22 cellular contexts compared by ENCODE assay signal in the genomic region with DNA sequence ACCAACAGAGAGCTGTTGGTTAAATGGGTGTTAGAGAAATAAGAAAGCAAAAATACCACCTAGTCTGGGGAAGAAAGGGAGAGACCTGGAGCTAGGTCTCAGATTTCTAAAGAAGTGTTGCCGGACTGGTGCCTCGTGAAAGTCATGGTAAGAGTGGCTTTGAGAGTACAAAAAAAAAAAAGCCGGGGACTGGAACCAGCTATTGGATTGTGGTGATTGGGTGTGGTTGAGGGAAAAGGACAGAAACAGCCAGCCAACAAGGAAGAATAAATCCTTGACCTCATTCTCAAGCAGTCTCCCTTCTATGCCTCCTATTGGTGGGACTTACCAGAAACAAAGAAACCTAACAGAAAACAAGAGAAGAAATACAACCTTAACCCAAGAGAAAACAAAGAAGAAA.
DNase-seq lines count a peak whose midpoint lies in the region; ATAC-seq and TF ChIP-seq lines count a peak whose summit lies in the region.
"Had no signal": no experiment of that assay in that cellular context is flagged by ENCODE, and none has a peak within 500 bp of the region (broad histone marks: within the 10 kb centered on the region; RNA-seq: fewer than 3 reads in every experiment).

No MANE protein-coding gene starts in this region.

- no peak overlapping the region for H3K4me3 Mint-ChIP-seq in H9
- no peak overlapping the region for H3K4me3 Mint-ChIP-seq in WTC11
- H3K4me3 Mint-ChIP-seq: CD4-positive, alpha-beta memory T cell; IgD-negative memory B cell had no signal

- no peak overlapping the region for H4K8ac ChIP-seq in H9 (replicated peaks; ENCODE audit: insufficient read length, low read depth, low read length)

- H3K27me3 Mint-ChIP-seq in H9 (ENCODE audit: low read depth) (no peaks in the 10 kb centered on the region), WTC11 (ENCODE audit: low read depth) (no peaks in the 10 kb centered on the region)
- H3K27me3 Mint-ChIP-seq: IgD-negative memory B cell had no signal

- no peak overlapping the region for H3K14ac ChIP-seq in H9 (ENCODE audit: insufficient read depth, low read length)

- H3K79me1 ChIP-seq in H9 (ENCODE audit: insufficient read depth, low read depth, low read length, poor library complexity, severe bottlenecking) = no peaks in the 10 kb centered on the region

- H2BK5ac ChIP-seq in H9 (ENCODE audit: insufficient read length, low read length) = no peak overlapping the region

- no peak overlapping the region for H3K27ac ChIP-seq in H9 (ENCODE audit: insufficient read length, low read depth, low read length)
- H3K27ac ChIP-seq in parathyroid adenoma = no peak overlapping the region
- H3K27ac ChIP-seq: BLaER1, RWPE1 had no signal

- H3K4me3 ChIP-seq in parathyroid adenoma (ENCODE audit: low read depth, low read length) = no peak overlapping the region
- H3K4me3 ChIP-seq: BLaER1, GM12878, HAP-1 had no signal

- H3K4me2 ChIP-seq in H9 (ENCODE audit: insufficient read depth, insufficient read length, low read length) = no peak overlapping the region
- H3K4me2 ChIP-seq in parathyroid adenoma (ENCODE audit: low read length) = no peak overlapping the region
- H3K4me2 ChIP-seq: BLaER1 had no signal

- H4K20me1 ChIP-seq in H9 (ENCODE audit: control insufficient read depth, insufficient read depth, insufficient read length) = no peaks in the 10 kb centered on the region
- H4K20me1 ChIP-seq: BLaER1 had no signal

- WGBS in H9 (ENCODE audit: extremely low coverage, insufficient read length, low lambda C conversion rate) = no CpG with 5 or more reads among the region's 3 CpGs

- no peak; the same call in 2 of the 3 replicates for TF ChIP-seq CTCF in H9 (conservative IDR thresholded peaks at IDR 0.05)
- TF ChIP-seq CTCF in WTC11 (IDR thresholded peaks at IDR 0.05) = no peak
- no peak for TF ChIP-seq CTCF in parathyroid adenoma (IDR thresholded peaks at IDR 0.05)

- H3K9ac ChIP-seq in H9 (ENCODE audit: extremely low read depth, insufficient read length, low read length) (no peak overlapping the region), parathyroid adenoma (no peak overlapping the region)
- H3K9ac ChIP-seq: BLaER1 had no signal

- CTCF ChIA-PET in WTC11 (lab: Charles Lee) = no interaction called here

- H3K23ac ChIP-seq in H9 (ENCODE audit: insufficient read length, low read depth, low read length) = no peak overlapping the region

- no peaks in the 10 kb centered on the region for H3K4me1 ChIP-seq in H9 (ENCODE audit: insufficient read depth, low read length)
- H3K4me1 ChIP-seq in parathyroid adenoma = peaks cover under 1% of the 10 kb centered on the region
- H3K4me1 ChIP-seq: BLaER1, HAP-1 had no signal

- H4K5ac ChIP-seq in H9 (ENCODE audit: insufficient read length, low read depth, low read length) = no peak overlapping the region

- H3K4me1 Mint-ChIP-seq in H9 = peaks cover 14 to 19% of the 10 kb centered on the region in 2 experiments
- peaks cover 25% of the 10 kb centered on the region for H3K4me1 Mint-ChIP-seq in WTC11
- H3K4me1 Mint-ChIP-seq: IgD-negative memory B cell had no signal

- H2BK12ac ChIP-seq in H9 (ENCODE audit: insufficient read length, low read depth, low read length) = no peak overlapping the region

- no peak overlapping the region for H2AK5ac ChIP-seq in H9 (ENCODE audit: insufficient read length, low read length)

- no peak overlapping the region for H3K4ac ChIP-seq in H9 (ENCODE audit: low read depth, low read length)

- no peak overlapping the region for H3K18ac ChIP-seq in H9 (ENCODE audit: insufficient read length, low read depth, low read length)

- DNase-seq in H9 (no peak), WTC11 (ENCODE audit: low spot score) (no peak), iPS-NIHi7 (ENCODE audit: extremely low spot score) (peak; percentile 14), NCI-H446 treated with DMSO at 0.1 percent for 48 hours (lab: John Stamatoyannopoulos, UW) (no peak), NOMO-1 (lab: John Stamatoyannopoulos, UW; ENCODE audit: unreplicated experiment in 2 of 2) (no peak)
- DNase-seq: CD4-positive, alpha-beta memory T cell; DMS153; Kasumi-1; MM.1S; NCI-H1092; NCI-H1436 treated with DMSO at 0.1 percent for 48 hours; NCI-H2029 treated with DMSO at 0.1 percent for 48 hours; NCI-H774; SIG-M5 had no signal

- no peaks in the 10 kb centered on the region for H3K23me2 ChIP-seq in H9 (ENCODE audit: insufficient read length, low read depth, low read length, poor library complexity, severe bottlenecking)

- H3K79me2 ChIP-seq in H9 (ENCODE audit: insufficient read depth, low read length) (no peaks in the 10 kb centered on the region), parathyroid adenoma (no peaks in the 10 kb centered on the region)

- H2AFZ ChIP-seq in H9 (ENCODE audit: low read length) (no peak overlapping the region), parathyroid adenoma (peak overlapping the region; percentile 3)

- no peaks in the 10 kb centered on the region for H3K27me3 ChIP-seq in H9 (ENCODE audit: insufficient read depth, low read length)
- H3K27me3 ChIP-seq in parathyroid adenoma (ENCODE audit: control insufficient read depth, insufficient read depth, low read length) = no peaks in the 10 kb centered on the region
- H3K27me3 ChIP-seq: BLaER1 had no signal

- no peaks in the 10 kb centered on the region for H3K9me3 ChIP-seq in H9 (ENCODE audit: control insufficient read depth, low read depth, low read length)
- H3K9me3 ChIP-seq in parathyroid adenoma (ENCODE audit: control insufficient read depth, low read length) = no peaks in the 10 kb centered on the region
- H3K9me3 ChIP-seq: BLaER1, HAP-1 had no signal

- ATAC-seq in WTC11 = peak; percentile 95
- no peak for ATAC-seq in HG02798 (IDR thresholded peaks at IDR 0.05; ENCODE audit: poor library complexity, unreplicated experiment)
- ATAC-seq: GM12878, SK-N-SH treated with all-trans-retinoic acid at 6 μM for 48 hours had no signal

- H4K91ac ChIP-seq in H9 (ENCODE audit: insufficient read length, low read depth, low read length) = no peak overlapping the region

- no peak overlapping the region for H2BK120ac ChIP-seq in H9 (ENCODE audit: low read depth, low read length, poor library complexity, severe bottlenecking)

- H3K9me3 Mint-ChIP-seq in H9 = peaks cover 0 to 4% of the 10 kb centered on the region in 2 experiments; a peak in 3 of 5 replicates
- peaks cover 9% of the 10 kb centered on the region; the same call in 1 of the 2 replicates for H3K9me3 Mint-ChIP-seq in WTC11

- no peak overlapping the region for H2BK20ac ChIP-seq in H9 (ENCODE audit: low read depth, low read length, poor library complexity, severe bottlenecking)

- H2BK15ac ChIP-seq in H9 (ENCODE audit: low read depth, low read length) = no peak overlapping the region

- H3K27ac Mint-ChIP-seq in H9 = peak overlapping the region; percentile 5 to 56 (median 21); a peak in 6 of 7 replicates
- H3K27ac Mint-ChIP-seq in WTC11 = peak overlapping the region; percentile 50
- H3K27ac Mint-ChIP-seq: CD4-positive, alpha-beta memory T cell; IgD-negative memory B cell had no signal

- H3K36me3 Mint-ChIP-seq in H9 (ENCODE audit: insufficient read depth in 1 of 3, low read depth in 3 of 3) (peaks cover 0 to 4% (median 0%) of the 10 kb centered on the region in 3 experiments; a peak in 1 of 7 replicates), WTC11 (peaks cover 2% of the 10 kb centered on the region)
- H3K36me3 Mint-ChIP-seq: CD4-positive, alpha-beta memory T cell; IgD-negative memory B cell had no signal

- H3T11ph ChIP-seq in H9 (ENCODE audit: low read length) = no peak overlapping the region

- H3K56ac ChIP-seq in H9 (ENCODE audit: insufficient read length, low read depth, low read length) = no peak overlapping the region

- POLR2A ChIA-PET in WTC11 (lab: Charles Lee) = no interaction called here

- H3K36me3 ChIP-seq in parathyroid adenoma (ENCODE audit: control insufficient read depth, insufficient read depth, low read length) = no peaks in the 10 kb centered on the region
- H3K36me3 ChIP-seq: BLaER1, HAP-1 had no signal

TF ChIP-seq in WTC11, 78 proteins besides CTCF, POLR2A, EP300 and RAD21:
- TF ChIP-seq IRF2 (CRISPR knock-in tag; IDR thresholded peaks at IDR 0.05; ENCODE audit: borderline replicate concordance, low read depth) (no peak), CREM (CRISPR knock-in tag; IDR thresholded peaks at IDR 0.05) (no peak), HMGA2 (CRISPR knock-in tag; IDR thresholded peaks at IDR 0.05) (no peak), TEAD4 (CRISPR knock-in tag; IDR thresholded peaks at IDR 0.05) (no peak), ZNF512 (CRISPR knock-in tag; IDR thresholded peaks at IDR 0.05; ENCODE audit: borderline replicate concordance) (no peak), ZNF423 (CRISPR knock-in tag; IDR thresholded peaks at IDR 0.05) (no peak), FOXK1 (CRISPR knock-in tag; IDR thresholded peaks at IDR 0.05) (no peak), FOXP1 (CRISPR knock-in tag; IDR thresholded peaks at IDR 0.05; ENCODE audit: borderline replicate concordance) (no peak)
- TF ChIP-seq, protein P1, sequence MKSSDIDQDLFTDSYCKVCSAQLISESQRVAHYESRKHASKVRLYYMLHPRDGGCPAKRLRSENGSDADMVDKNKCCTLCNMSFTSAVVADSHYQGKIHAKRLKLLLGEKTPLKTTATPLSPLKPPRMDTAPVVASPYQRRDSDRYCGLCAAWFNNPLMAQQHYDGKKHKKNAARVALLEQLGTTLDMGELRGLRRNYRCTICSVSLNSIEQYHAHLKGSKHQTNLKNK (CRISPR knock-in tag; IDR thresholded peaks at IDR 0.05) = no peak
- TF ChIP-seq, protein P2, sequence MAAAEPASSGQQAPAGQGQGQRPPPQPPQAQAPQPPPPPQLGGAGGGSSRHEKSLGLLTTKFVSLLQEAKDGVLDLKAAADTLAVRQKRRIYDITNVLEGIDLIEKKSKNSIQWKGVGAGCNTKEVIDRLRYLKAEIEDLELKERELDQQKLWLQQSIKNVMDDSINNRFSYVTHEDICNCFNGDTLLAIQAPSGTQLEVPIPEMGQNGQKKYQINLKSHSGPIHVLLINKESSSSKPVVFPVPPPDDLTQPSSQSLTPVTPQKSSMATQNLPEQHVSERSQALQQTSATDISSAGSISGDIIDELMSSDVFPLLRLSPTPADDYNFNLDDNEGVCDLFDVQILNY (CRISPR knock-in tag; IDR thresholded peaks at IDR 0.05) = no peak
